1 cellular context compared by ENCODE assay signal in the genomic region with DNA sequence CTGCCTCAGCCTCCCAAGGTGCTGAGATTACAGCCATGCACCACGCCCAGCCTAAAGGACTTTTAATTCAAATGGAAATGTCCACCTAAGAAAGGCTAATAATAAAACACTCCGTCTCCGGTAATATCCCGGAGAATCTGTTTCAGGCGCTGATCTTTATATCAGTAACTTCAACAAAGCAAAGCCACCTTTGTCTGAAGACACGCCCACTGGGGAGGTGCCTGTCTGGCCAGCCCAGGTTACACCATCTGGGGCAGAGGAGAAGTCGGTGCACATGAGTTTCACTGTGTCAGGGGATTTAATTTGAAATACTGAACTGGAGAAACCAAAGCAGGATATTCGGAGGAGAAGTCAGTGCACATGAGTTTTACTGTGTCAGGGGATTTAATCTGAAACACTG.
TF ChIP-seq lines count a peak whose summit lies in the region.

No MANE protein-coding gene starts in this region.

TF ChIP-seq in K562, 482 proteins besides CTCF, POLR2A, EP300 and RAD21:
- no peak for TF ChIP-seq EP400 (IDR thresholded peaks at IDR 0.05)
- 0 out of 2 replicates have a peak, but pooled peaks have one; percentile 28 for TF ChIP-seq KAT7 (CRISPR knock-in tag; IDR thresholded peaks at IDR 0.05; ENCODE audit: borderline replicate concordance)
- TF ChIP-seq JUN (IDR thresholded peaks at IDR 0.05; ENCODE audit: borderline replicate concordance, low read depth, low read length): 0 out of 2 replicates have a peak, but pooled peaks have one; percentile 3
- TF ChIP-seq JUN (CRISPR knock-in tag; IDR thresholded peaks at IDR 0.05; ENCODE audit: borderline replicate concordance): no peak
- TF ChIP-seq ZC3H8 (IDR thresholded peaks at IDR 0.05): no peak
